In genomic region chr2:160910681-160911080, GRCh38 we compare ENCODE assay signal across 15 cellular contexts.
A peak's percentile ranks its signal among the peaks of the same experiment; 100 is the strongest.
DNase-seq lines count a peak whose midpoint lies in the region; ATAC-seq and TF ChIP-seq lines count a peak whose summit lies in the region.
"Had no signal": no experiment of that assay in that cellular context is flagged by ENCODE, and none has a peak within 500 bp of the region (broad histone marks: within the 10 kb centered on the region; RNA-seq: fewer than 3 reads in every experiment).

No MANE protein-coding gene starts in this region.

- H3K79me2 ChIP-seq in ACC112 (ENCODE audit: control insufficient read depth, insufficient read depth, low read length, unreplicated experiment): no peaks in the 10 kb centered on the region

- DNase-seq in LHCN-M2 (ENCODE audit: low read depth): peak; percentile 63
- no peak for DNase-seq in esophagus muscularis mucosa (ENCODE audit: extremely low spot score)
- DNase-seq in stomach: no peak
- DNase-seq in UCSD-AML1 (lab: John Stamatoyannopoulos, UW; ENCODE audit: unreplicated experiment): no peak
- no peak for DNase-seq in adrenal gland
- DNase-seq: glutamatergic neuron; NCI-H2081 treated with DMSO at 0.1 percent for 48 hours; Peyer's patch; stimulated activated CD4-positive, alpha-beta T cell treated with anti-CD3 and anti-CD28 coated beads, Interleukin-15, amount 100 ng/mL, for 24 hours had no signal

- H3K36me3 ChIP-seq in ACC112 (ENCODE audit: insufficient read depth, low read length): no peaks in the 10 kb centered on the region
- H3K36me3 ChIP-seq in esophagus muscularis mucosa: no peaks in the 10 kb centered on the region
- no peaks in the 10 kb centered on the region for H3K36me3 ChIP-seq in muscle layer of duodenum (ENCODE audit: control insufficient read depth in 1 of 2, insufficient read depth in 2 of 2, low read length in 2 of 2)
- no peaks in the 10 kb centered on the region for H3K36me3 ChIP-seq in stomach
- no peaks in the 10 kb centered on the region for H3K36me3 ChIP-seq in adrenal gland (replicated peaks in 1 of 2)
- H3K36me3 ChIP-seq: BLaER1, cardiac muscle cell, Peyer's patch had no signal

- WGBS in esophagus muscularis mucosa: 22% methylated on average over 2 of the region's 2 CpGs
- 26 to 71% (median 57%) methylated on average over 2 of the region's 2 CpGs for WGBS in stomach, 5 donors
- 46 to 65% (median 60%) methylated on average over 2 of the region's 2 CpGs for WGBS in adrenal gland, 4 donors

- H2AFZ ChIP-seq in ACC112 (ENCODE audit: low read length, unreplicated experiment): peak overlapping the region; percentile 28

- no peak for TF ChIP-seq CTCF in esophagus muscularis mucosa (IDR thresholded peaks at IDR 0.05)
- TF ChIP-seq CTCF in stomach (IDR thresholded peaks at IDR 0.05): no peak
- no peak for TF ChIP-seq CTCF in adrenal gland (IDR thresholded peaks at IDR 0.05)

- no peak for ATAC-seq in HG03135 (IDR thresholded peaks at IDR 0.05; ENCODE audit: unreplicated experiment)
- ATAC-seq: stimulated activated effector memory CD8-positive, alpha-beta T cell treated with anti-CD3 and anti-CD28 coated beads, Interleukin-12 subunit alpha, Interleukin-12 subunit beta, amount 100 ng/mL, for 72 hours had no signal

- H3K4me3 ChIP-seq in ACC112 (ENCODE audit: low read depth, low read length) (peak overlapping the region; percentile 18; the same call in 1 of the 2 replicates), esophagus muscularis mucosa (no peak overlapping the region), muscle layer of duodenum (ENCODE audit: low read depth in 1 of 2, low read length in 2 of 2) (no peak overlapping the region), stomach (no peak overlapping the region), adrenal gland (no peak overlapping the region)
- H3K4me3 ChIP-seq: BLaER1, cardiac muscle cell, Peyer's patch had no signal

- TF ChIP-seq POLR2A in esophagus muscularis mucosa (IDR thresholded peaks at IDR 0.05; ENCODE audit: low read depth) (no peak), stomach (IDR thresholded peaks at IDR 0.05) (no peak), adrenal gland (IDR thresholded peaks at IDR 0.05) (no peak)

- H3K9me3 ChIP-seq in esophagus muscularis mucosa (no peaks in the 10 kb centered on the region), muscle layer of duodenum (ENCODE audit: control insufficient read depth in 1 of 2, low read length in 2 of 2) (no peaks in the 10 kb centered on the region), stomach (no peaks in the 10 kb centered on the region), adrenal gland (replicated peaks in 1 of 3) (no peaks in the 10 kb centered on the region)
- H3K9me3 ChIP-seq: BLaER1, Peyer's patch had no signal

- H3K27me3 ChIP-seq in ACC112 (ENCODE audit: insufficient read depth, low read length): no peaks in the 10 kb centered on the region
- H3K27me3 ChIP-seq in esophagus muscularis mucosa: no peaks in the 10 kb centered on the region
- no peaks in the 10 kb centered on the region for H3K27me3 ChIP-seq in muscle layer of duodenum (ENCODE audit: low read depth, low read length)
- H3K27me3 ChIP-seq in stomach: no peaks in the 10 kb centered on the region
- no peaks in the 10 kb centered on the region for H3K27me3 ChIP-seq in adrenal gland
- H3K27me3 ChIP-seq: BLaER1, cardiac muscle cell, Peyer's patch had no signal

- TF ChIP-seq EP300 in esophagus muscularis mucosa (IDR thresholded peaks at IDR 0.05) (no peak), stomach (IDR thresholded peaks at IDR 0.05) (no peak)

- H3K4me1 ChIP-seq in ACC112 (ENCODE audit: control insufficient read depth, insufficient read depth, low read length, unreplicated experiment): peaks cover 30% of the 10 kb centered on the region
- peaks cover 29 to 53% (median 39%) of the 10 kb centered on the region in 4 donors for H3K4me1 ChIP-seq in esophagus muscularis mucosa
- H3K4me1 ChIP-seq in muscle layer of duodenum (ENCODE audit: control insufficient read depth in 1 of 2, insufficient read depth in 2 of 2, low read length in 2 of 2): peaks cover 4 to 23% of the 10 kb centered on the region in 2 donors
- H3K4me1 ChIP-seq in stomach: peaks cover 0 to 21% (median 10%) of the 10 kb centered on the region in 4 donors
- H3K4me1 ChIP-seq in adrenal gland (replicated peaks in 1 of 2): no peaks in the 10 kb centered on the region
- H3K4me1 ChIP-seq: BLaER1, Peyer's patch had no signal

- intact Hi-C loops in esophagus muscularis mucosa (cut with DNase I): no loop called here
- intact Hi-C loops in stomach (cut with DNase I; ENCODE audit: low total_unique reads): no loop called here
- intact Hi-C loops in adrenal gland (cut with DNase I): no loop called here

- peak overlapping the region; percentile 70 for H3K27ac ChIP-seq in ACC112 (ENCODE audit: low read depth, low read length)
- peak overlapping the region; percentile 64 to 76 (median 73) for H3K27ac ChIP-seq in esophagus muscularis mucosa (replicated peaks in 1 of 4)
- H3K27ac ChIP-seq in muscle layer of duodenum (ENCODE audit: low read length): peak overlapping the region; percentile 64
- H3K27ac ChIP-seq in stomach: peak overlapping the region in 2 of 5 donors; percentile 47 to 59
- no peak overlapping the region for H3K27ac ChIP-seq in adrenal gland
- H3K27ac ChIP-seq: BLaER1, cardiac muscle cell had no signal

Comparison
In these comparisons a context has a peak if more than half of its experiments do, and no peak if none do; other contexts are left out.
1. H3K27ac ChIP-seq: peak in ACC112 (single experiment), esophagus muscularis mucosa (4 of 4) and muscle layer of duodenum (single experiment); none in adrenal gland (0 of 5).